1 cellular context compared by ENCODE assay signal in genomic region chr9:74888449-74888848, GRCh38.
A peak's percentile ranks its signal among the peaks of the same experiment; 100 is the strongest.
TF ChIP-seq lines count a peak whose summit lies in the region.

No MANE protein-coding gene starts in this region.

TF ChIP-seq in WTC11, 78 proteins besides CTCF, POLR2A, EP300 and RAD21:
- TF ChIP-seq ZNF121 (CRISPR knock-in tag; IDR thresholded peaks at IDR 0.05) = peak; percentile 68; the same call in 1 of the 2 replicates
TF ChIP-seq in WTC11: peak in this region for 1; not testable (repeated sequence) for 77.
